Comparison of ENCODE assay signal across 19 cellular contexts in genomic region chr14:24741871-24742270, GRCh38.
DNase-seq lines count a peak whose midpoint lies in the region; ATAC-seq and TF ChIP-seq lines count a peak whose summit lies in the region.
"Had no signal": no experiment of that assay in that cellular context is flagged by ENCODE, and none has a peak within 500 bp of the region (broad histone marks: within the 10 kb centered on the region; RNA-seq: fewer than 3 reads in every experiment).

No MANE protein-coding gene starts in this region.

- H3K27ac ChIP-seq in foreskin keratinocyte = no peak overlapping the region
- no peak overlapping the region for H3K27ac ChIP-seq in substantia nigra (ENCODE audit: low read depth, low read length, poor library complexity, severe bottlenecking)
- H3K27ac ChIP-seq in psoas muscle = no peak overlapping the region
- H3K27ac ChIP-seq: adrenal gland, heart right ventricle, parathyroid adenoma, spleen had no signal

- H3K9me3 Mint-ChIP-seq in activated naive CD4-positive, alpha-beta T cell treated with anti-CD3 and anti-CD28 coated beads, Interleukin-2, amount 50 U/mL, for 72 hours = peaks cover 0 to 5% of the 10 kb centered on the region in 2 donors
- H3K9me3 Mint-ChIP-seq: activated CD4-positive, alpha-beta memory T cell treated with anti-CD3 and anti-CD28 coated beads, Interleukin-2, amount 10 ng/mL, durations not matched to agents 7 days and 5 days; activated T-cell treated with anti-CD3 and anti-CD28 coated beads, Interleukin-2, amount 50 U/mL, for 72 hours had no signal

- no peak for TF ChIP-seq CTCF in HFF-Myc (IDR thresholded peaks at IDR 0.05; ENCODE audit: low read depth, low read length, missing control alignments)
- no peak for TF ChIP-seq CTCF in foreskin keratinocyte (conservative IDR thresholded peaks at IDR 0.05)
- TF ChIP-seq CTCF in psoas muscle (IDR thresholded peaks at IDR 0.05) = no peak

- H3K27ac Mint-ChIP-seq in activated naive CD4-positive, alpha-beta T cell treated with anti-CD3 and anti-CD28 coated beads, Interleukin-2, amount 50 U/mL, for 72 hours = no peak overlapping the region
- H3K27ac Mint-ChIP-seq: activated CD4-positive, alpha-beta memory T cell treated with anti-CD3 and anti-CD28 coated beads, Interleukin-2, amount 10 ng/mL, durations not matched to agents 7 days and 5 days; activated T-cell treated with anti-CD3 and anti-CD28 coated beads, Interleukin-2, amount 50 U/mL, for 72 hours had no signal

- no peak overlapping the region for H3K4me3 ChIP-seq in HFF-Myc (replicated peaks; ENCODE audit: low read depth, low read length)
- no peak overlapping the region for H3K4me3 ChIP-seq in psoas muscle
- H3K4me3 ChIP-seq: adrenal gland, heart right ventricle, spleen had no signal

- 66 to 79% (median 71%) methylated on average over 2 of the region's 2 CpGs for WGBS in psoas muscle, 3 donors

- no peaks in the 10 kb centered on the region for H3K36me3 ChIP-seq in psoas muscle (ENCODE audit: insufficient read depth in 1 of 2, low read depth in 1 of 2)
- H3K36me3 ChIP-seq: adrenal gland, heart right ventricle, spleen had no signal

- H3K36me3 Mint-ChIP-seq in activated naive CD4-positive, alpha-beta T cell treated with anti-CD3 and anti-CD28 coated beads, Interleukin-2, amount 50 U/mL, for 72 hours = no peaks in the 10 kb centered on the region

- DNase-seq in AG08396 (ENCODE audit: low spot score) (peak; percentile 4), HFF-Myc (ENCODE audit: extremely low read depth, low read depth) (peak; percentile 10), amniotic epithelial cell (ENCODE audit: low read depth) (peak; percentile 83), foreskin keratinocyte (peak; percentile 52 to 81), T-helper 9 cell (no peak), substantia nigra (lab: John Stamatoyannopoulos, UW) (no peak), psoas muscle (no peak)
- no peak for DNase-seq in activated naive CD4-positive, alpha-beta T cell treated with anti-CD3 and anti-CD28 coated beads, Interleukin-2, amount 50 U/mL, for 72 hours (ENCODE audit: low spot score in 2 of 2)
- DNase-seq: activated CD4-positive, alpha-beta memory T cell treated with anti-CD3 and anti-CD28 coated beads, Interleukin-2, amount 10 ng/mL, durations not matched to agents 7 days and 5 days; activated T-cell treated with anti-CD3 and anti-CD28 coated beads, Interleukin-2, amount 50 U/mL, for 72 hours; adrenal gland; heart right ventricle; left cardiac atrium; NCI-H526; PC-3; SK-N-SH; spleen; stimulated activated naive CD4-positive, alpha-beta T cell treated with Interleukin-2 at 50 U/mL for 16 hours had no signal

- intact Hi-C loops in psoas muscle (cut with DNase I) = no loop called here

- no peaks in the 10 kb centered on the region for H3K9me3 ChIP-seq in psoas muscle
- H3K9me3 ChIP-seq: adrenal gland, SK-N-SH, spleen had no signal

- ATAC-seq in foreskin keratinocyte = peak; percentile 76
- ATAC-seq in psoas muscle = no peak
- ATAC-seq in activated naive CD4-positive, alpha-beta T cell treated with anti-CD3 and anti-CD28 coated beads, Interleukin-2, amount 50 U/mL, for 72 hours = no peak
- ATAC-seq: activated T-cell treated with anti-CD3 and anti-CD28 coated beads, Interleukin-2, amount 50 U/mL, for 72 hours; heart right ventricle; left cardiac atrium; PC-3 had no signal

- H3K4me1 ChIP-seq in foreskin keratinocyte = no peaks in the 10 kb centered on the region
- no peaks in the 10 kb centered on the region for H3K4me1 ChIP-seq in psoas muscle
- H3K4me1 ChIP-seq: adrenal gland, heart right ventricle, parathyroid adenoma, spleen had no signal

- H3K27me3 ChIP-seq in foreskin keratinocyte (no peaks in the 10 kb centered on the region), psoas muscle (ENCODE audit: insufficient read depth in 3 of 3, low read length in 2 of 3) (no peaks in the 10 kb centered on the region)
- H3K27me3 ChIP-seq: adrenal gland, heart right ventricle had no signal

Comparison
In these comparisons a context has a peak if more than half of its experiments do, and no peak if none do; other contexts are left out.
1. DNase-seq: peak in AG08396 (single experiment), HFF-Myc (single experiment), amniotic epithelial cell (single experiment) and foreskin keratinocyte (2 of 2); none in T-helper 9 cell (single experiment), substantia nigra (0 of 49), psoas muscle (0 of 2) and activated naive CD4-positive, alpha-beta T cell treated with anti-CD3 and anti-CD28 coated beads, Interleukin-2, amount 50 U/mL, for 72 hours (0 of 2).